In genomic region chr2:127381762-127382161, GRCh38 we compare ENCODE assay signal across 1 cellular context.
TF ChIP-seq lines count a peak whose summit lies in the region.

No MANE protein-coding gene starts in this region.

TF ChIP-seq in A549, 52 proteins besides CTCF, POLR2A, EP300 and RAD21 (continued from another document):
- no peak for TF ChIP-seq ATOH8 (CRISPR knock-in tag; IDR thresholded peaks at IDR 0.05; ENCODE audit: low read depth)
